Comparison of ENCODE assay signal across 9 cellular contexts in the genomic region with DNA sequence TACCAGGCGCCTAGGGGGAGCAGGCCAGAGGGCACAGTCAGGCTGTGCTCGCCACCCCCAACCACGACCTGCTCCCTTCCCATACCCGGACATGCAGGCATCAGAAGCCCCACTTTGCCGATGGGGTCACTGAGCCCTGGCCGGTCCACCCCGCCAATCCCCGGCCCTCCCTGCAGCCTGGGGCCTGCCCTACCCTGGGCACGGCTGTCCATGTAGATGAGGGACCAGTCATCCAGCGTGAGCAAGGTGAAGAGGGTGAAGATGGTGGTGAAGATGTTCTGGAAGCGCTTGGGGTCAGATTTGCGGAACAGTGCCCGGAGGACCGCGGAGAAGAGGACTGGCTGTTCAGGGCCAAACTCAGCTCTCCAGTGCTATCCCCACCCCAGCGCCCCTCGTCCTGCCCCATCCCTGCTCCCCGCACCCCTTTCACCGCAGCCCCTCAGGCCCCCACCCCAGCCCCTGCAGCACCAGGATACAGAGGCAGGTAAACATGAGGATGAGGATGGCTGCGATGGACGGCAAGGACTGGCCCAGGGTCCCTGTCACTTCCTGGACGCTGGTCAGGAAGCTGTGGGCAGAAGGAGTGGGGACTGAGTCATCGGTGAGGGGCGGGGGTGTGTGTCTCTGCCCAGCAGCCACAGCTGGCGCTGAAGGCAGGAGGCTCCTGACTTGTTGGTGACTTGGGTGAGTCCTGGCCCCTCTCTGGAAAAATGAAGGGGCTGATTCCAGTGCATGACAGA. TPM values are rescaled to one million over a fixed set of nuclear protein-coding genes. Genes with fewer than 3 reads are reported as not detected.
DNase-seq lines count a peak whose midpoint lies in the region; ATAC-seq and TF ChIP-seq lines count a peak whose summit lies in the region.
"Had no signal": no experiment of that assay in that cellular context is flagged by ENCODE, and none has a peak within 500 bp of the region (broad histone marks: within the 10 kb centered on the region; RNA-seq: fewer than 3 reads in every experiment).

No MANE protein-coding gene starts in this region.

- WGBS in GM23248 (ENCODE audit: low coverage in 1 of 2, low lambda C conversion rate in 2 of 2, missing lambda C conversion rate in 2 of 2), 2 experiments: 63 to 69% methylated on average over 18 to 25 of the region's 25 CpGs

- no TSS peak for BruUV-seq in PC-9 (replicated peaks; lab: Mats Ljungman, UMichigan)

- ATAC-seq in HG03039 (IDR thresholded peaks at IDR 0.05; ENCODE audit: unreplicated experiment): no peak

- POLR2A ChIA-PET in PC-9 (lab: Charles Lee; ENCODE audit: unreplicated experiment): interaction anchor here (0.6 to 0.7 kb wide), 3 partner anchors 119 to 720 kb away, joined by 5 to 10 read pairs (median 9); no protein-coding TSS in a partner anchor

- CTCF ChIA-PET in PC-9 (lab: Charles Lee): interaction anchor here (0.6 to 0.7 kb wide), 2 partner anchors 15 to 144 kb away, joined by 4 to 6 read pairs; no protein-coding TSS in a partner anchor

- no peaks in the 10 kb centered on the region for H3K27me3 ChIP-seq in GM23248 (replicated peaks; ENCODE audit: insufficient read depth)
- no peaks in the 10 kb centered on the region for H3K27me3 ChIP-seq in PC-9 (ENCODE audit: insufficient read depth, low read depth)

- no peaks in the 10 kb centered on the region for H3K36me3 ChIP-seq in GM23248 (ENCODE audit: low read depth)
- H3K36me3 ChIP-seq in PC-9 (ENCODE audit: low read depth): no peaks in the 10 kb centered on the region

- H3F3A ChIP-seq in GM23248 (ENCODE audit: insufficient read depth) (no peaks in the 10 kb centered on the region), PC-9 (ENCODE audit: insufficient read depth, low read depth) (peaks cover 5% of the 10 kb centered on the region; the same call in 1 of the 2 replicates)

- TF ChIP-seq CTCF in PC-9 (conservative IDR thresholded peaks at IDR 0.05): no peak

- no peak overlapping the region for H3K4me2 ChIP-seq in GM23248 (ENCODE audit: unreplicated experiment)
- peak overlapping the region; percentile 51 for H3K4me2 ChIP-seq in PC-9

- H3K9me3 ChIP-seq in GM23248 (ENCODE audit: low read depth) (no peaks in the 10 kb centered on the region), PC-9 (ENCODE audit: insufficient read depth, low read depth) (no peaks in the 10 kb centered on the region)

- H3K9me2 ChIP-seq in GM23248 (ENCODE audit: insufficient read depth) (no peaks in the 10 kb centered on the region), PC-9 (ENCODE audit: insufficient read depth) (no peaks in the 10 kb centered on the region)

- H2AFZ ChIP-seq in GM23248 (peak overlapping the region; percentile 51), PC-9 (no peak overlapping the region)

- H4K20me1 ChIP-seq in GM23248 (ENCODE audit: insufficient read depth) (no peaks in the 10 kb centered on the region), PC-9 (ENCODE audit: insufficient read depth) (no peaks in the 10 kb centered on the region)

- in situ Hi-C loops in GM23248 (cut with MboI): no loop called here

- H3K79me2 ChIP-seq in GM23248 (ENCODE audit: insufficient read depth): no peaks in the 10 kb centered on the region
- no peaks in the 10 kb centered on the region for H3K79me2 ChIP-seq in PC-9 (ENCODE audit: low read depth)

- H3K9ac ChIP-seq in GM23248: peak overlapping the region; percentile 29

- H3K27ac ChIP-seq in GM23248: no peak overlapping the region
- H3K27ac ChIP-seq in PC-9: no peak overlapping the region

- intact Hi-C loops in PC-9 (cut with micrococcal nuclease; ENCODE audit: unreplicated experiment): no loop called here

- H3K4me3 ChIP-seq in GM23248: 0 out of 2 replicates have a peak overlapping the region, but pooled peaks have one; percentile 7
- H3K4me3 ChIP-seq in PC-9: no peak overlapping the region

- H3K4me1 ChIP-seq in GM23248 (ENCODE audit: insufficient read depth) (peaks cover 26% of the 10 kb centered on the region), PC-9 (replicated peaks; ENCODE audit: insufficient read depth) (peaks cover 30% of the 10 kb centered on the region)

- DNase-seq in GM23248 (peak; percentile 89), PC-9 (peak; percentile 86 to 87), dedifferentiated amniotic fluid mesenchymal stem cell (ENCODE audit: extremely low spot score) (peak; percentile 51), renal cortical epithelial cell (ENCODE audit: low read depth) (peak; percentile 68), cerebellar nuclear complex (lab: John Stamatoyannopoulos, UW) (no peak), NCI-H2196 (lab: John Stamatoyannopoulos, UW; ENCODE audit: unreplicated experiment) (no peak), DMS153 treated with DMSO at 0.1 percent for 48 hours (lab: John Stamatoyannopoulos, UW; ENCODE audit: unreplicated experiment) (no peak)

RNA-seq across cellular contexts. Expression of a gene that starts 5.5 kb away (rescaled TPM):
- total RNA-seq in GM23248 (2014; rRNA removed; shearing (Covaris generic)): not detected in 2 replicates
- 1.1 and 1.7 TPM in 2 replicates for polyA plus RNA-seq in GM23248 (2016; fragmentation: Nextera tagmentation; extraction: Ambion mirVana)
- total RNA-seq in PC-9 (2021): 2.3 and 4.2 TPM in 2 replicates
- total RNA-seq in renal cortical epithelial cell: 0.65 TPM in 1 of 2 replicates, not detected in the other
- polyA plus RNA-seq: neural cell had no signal

RNA-seq across cellular contexts. Expression of a gene that starts 9.0 kb away (rescaled TPM):
- total RNA-seq in GM23248 (2014; rRNA removed; shearing (Covaris generic)): 15.3 and 21.9 TPM in 2 replicates
- 35.1 and 35.3 TPM in 2 replicates for polyA plus RNA-seq in GM23248 (2016; fragmentation: Nextera tagmentation; extraction: Ambion mirVana)
- total RNA-seq in PC-9 (2021): 52.0 and 58.5 TPM in 2 replicates
- total RNA-seq in renal cortical epithelial cell: 2.3 and 140 TPM in 2 replicates
- polyA plus RNA-seq: neural cell had no signal

RNA-seq across cellular contexts. Expression of a gene that starts 18.5 kb away (rescaled TPM):
- total RNA-seq in GM23248 (2014; rRNA removed; shearing (Covaris generic)): 24.9 and 31.6 TPM in 2 replicates
- 330 and 346 TPM in 2 replicates for polyA plus RNA-seq in GM23248 (2016; fragmentation: Nextera tagmentation; extraction: Ambion mirVana)
- total RNA-seq in PC-9 (2021) (386 and 513 TPM in 2 replicates), renal cortical epithelial cell (10.6 and 14.3 TPM in 2 replicates)

RNA-seq across cellular contexts. Expression of a gene that starts 18.8 kb away (rescaled TPM):
- total RNA-seq in GM23248 (2014; rRNA removed; shearing (Covaris generic)): 21.2 and 22.8 TPM in 2 replicates
- polyA plus RNA-seq in GM23248 (2016; fragmentation: Nextera tagmentation; extraction: Ambion mirVana): 21.6 and 25.3 TPM in 2 replicates
- total RNA-seq in PC-9 (2021) (42.9 and 55.2 TPM in 2 replicates), renal cortical epithelial cell (38.0 and 39.0 TPM in 2 replicates)

RNA-seq across cellular contexts. Expression of a gene that starts 28.2 kb away (rescaled TPM):
- total RNA-seq in GM23248 (2014; rRNA removed; shearing (Covaris generic)): not detected in 2 replicates
- polyA plus RNA-seq in GM23248 (2016; fragmentation: Nextera tagmentation; extraction: Ambion mirVana): not detected in 2 replicates
- total RNA-seq in PC-9 (2021) (not detected in 2 replicates), renal cortical epithelial cell (0.87 and 1.8 TPM in 2 replicates)

Comparison
In these comparisons a context has a peak if more than half of its experiments do, and no peak if none do; other contexts are left out.
1. DNase-seq: peak in GM23248 (single experiment), PC-9 (2 of 2), dedifferentiated amniotic fluid mesenchymal stem cell (single experiment) and renal cortical epithelial cell (single experiment); none in cerebellar nuclear complex (0 of 2), NCI-H2196 (single experiment) and DMS153 treated with DMSO at 0.1 percent for 48 hours (single experiment).
2. RNA of a gene that starts 18.5 kb away (total RNA-seq): 386 to 513 TPM in PC-9; 24.9 to 31.6 TPM in GM23248 and 10.6 to 14.3 TPM in renal cortical epithelial cell; every median in the first group is over 10 times any median in the second.